Comparison of ENCODE assay signal across 8 cellular contexts in genomic region chr19:11090264-11091032, GRCh38. TPM values are rescaled to one million over a fixed set of nuclear protein-coding genes. Genes with fewer than 3 reads are reported as not detected.
DNase-seq lines count a peak whose midpoint lies in the region; ATAC-seq, FAIRE-seq and TF ChIP-seq lines count a peak whose summit lies in the region.

No MANE protein-coding gene starts in this region.

- H3K27me3 ChIP-seq in A673 (replicated peaks; ENCODE audit: insufficient read depth, low read depth, low read length, poor library complexity) (no peaks in the 10 kb centered on the region), bronchial epithelial cell (ENCODE audit: control insufficient read depth, insufficient read depth, low read length) (no peaks in the 10 kb centered on the region), small intestine (ENCODE audit: control insufficient read depth in 2 of 2, insufficient read depth in 2 of 2, low read length in 2 of 2) (no peaks in the 10 kb centered on the region)

- peak overlapping the region; percentile 94 for H3K27ac Mint-ChIP-seq in WTC11

- ATAC-seq in GM18907 (IDR thresholded peaks at IDR 0.05; ENCODE audit: unreplicated experiment) (peak; percentile 71), HG03139 (IDR thresholded peaks at IDR 0.05; ENCODE audit: unreplicated experiment) (peak; percentile 72), WTC11 (peak; percentile 93)

- CTCF ChIA-PET in A673 (lab: Charles Lee) = no interaction called here
- CTCF ChIA-PET in WTC11 (lab: Charles Lee) = interaction anchor here (1.6 to 2.6 kb wide), 3 partner anchors 36 to 153 kb away, joined by 6 to 12 read pairs (median 7); no protein-coding TSS in a partner anchor

- H3K4me1 Mint-ChIP-seq in WTC11 = peaks cover 44% of the 10 kb centered on the region

- FAIRE-seq in bronchial epithelial cell (lab: Jason Lieb, UNC) (no peak), small intestine (lab: Jason Lieb, UNC) (no peak)

- H3K9me3 ChIP-seq in A673 (ENCODE audit: low read depth, low read length, poor library complexity, severe bottlenecking) (no peaks in the 10 kb centered on the region), small intestine (ENCODE audit: control insufficient read depth, low read depth) (no peaks in the 10 kb centered on the region)

- TF ChIP-seq CTCF in A673 (conservative IDR thresholded peaks at IDR 0.05; ENCODE audit: low read depth, low read length) (no peak), WTC11 (IDR thresholded peaks at IDR 0.05) (no peak), bronchial epithelial cell (IDR thresholded peaks at IDR 0.05; ENCODE audit: insufficient read depth, low read length, severe bottlenecking) (no peak)

- H3K36me3 ChIP-seq in A673 (ENCODE audit: insufficient read depth, low read length, poor library complexity, severe bottlenecking) (peaks cover 44% of the 10 kb centered on the region), bronchial epithelial cell (ENCODE audit: control insufficient read depth, insufficient read depth, low read length) (peaks cover 12% of the 10 kb centered on the region), small intestine (ENCODE audit: control insufficient read depth in 2 of 2, insufficient read depth in 2 of 2, low read length in 2 of 2) (peaks cover 0 to 2% of the 10 kb centered on the region in 2 donors)

- intact Hi-C loops in A673 (cut with micrococcal nuclease; ENCODE audit: unreplicated experiment) = loop anchor here (10.0 kb wide), 1 partner anchor 146 kb away; no protein-coding TSS in a partner anchor

- H3K27ac ChIP-seq in A673 (ENCODE audit: low read depth, low read length, poor library complexity, severe bottlenecking) = peak overlapping the region; percentile 100
- H3K27ac ChIP-seq in small intestine (ENCODE audit: low read depth in 1 of 2, low read length in 1 of 2) = peak overlapping the region; percentile 99 to 100

- no TSS peak for BruUV-seq in A673 (replicated peaks; lab: Mats Ljungman, UMichigan)

- peaks cover 38% of the 10 kb centered on the region for H3K4me1 ChIP-seq in A673 (ENCODE audit: insufficient read depth, low read length, poor library complexity, severe bottlenecking)
- H3K4me1 ChIP-seq in small intestine (ENCODE audit: control insufficient read depth in 2 of 2, insufficient read depth in 1 of 2, low read depth in 1 of 2, low read length in 1 of 2) = peaks cover 2 to 12% of the 10 kb centered on the region in 2 donors

- 0 to 1% (median 1%) methylated on average over 26 to 66 of the region's 66 CpGs for WGBS in small intestine, 3 donors

- H3K9me3 Mint-ChIP-seq in WTC11 = no peaks in the 10 kb centered on the region

- peaks cover 31% of the 10 kb centered on the region for H3K36me3 Mint-ChIP-seq in WTC11

- DNase-seq in A673 (ENCODE audit: low spot score) (peak; percentile 99), NCI-H2227 (lab: John Stamatoyannopoulos, UW; ENCODE audit: unreplicated experiment) (peak; percentile 94), WTC11 (ENCODE audit: low spot score) (peak; percentile 98), bronchial epithelial cell (ENCODE audit: low read depth) (peak; percentile 78), iPS-NIHi7 (ENCODE audit: extremely low spot score) (peak; percentile 94), small intestine (peak; percentile 99)

- peak overlapping the region; percentile 94 for H3K4me3 Mint-ChIP-seq in WTC11

- H3K4me3 ChIP-seq in A673 (ENCODE audit: low read depth, low read length, poor library complexity, severe bottlenecking) (peak overlapping the region; percentile 90), bronchial epithelial cell (ENCODE audit: low read depth, low read length) (peak overlapping the region; percentile 97), small intestine (ENCODE audit: low read depth in 1 of 2, low read length in 2 of 2) (peak overlapping the region; percentile 81 to 83)

- POLR2A ChIA-PET in A673 (lab: Charles Lee; ENCODE audit: low non-redundant PET) = no interaction called here
- POLR2A ChIA-PET in WTC11 (lab: Charles Lee) = interaction anchor here (0.6 to 2.0 kb wide), 8 partner anchors 21 to 1213 kb away, joined by 3 to 9 read pairs (median 4); partner anchors contain the start of gene SPC24

- no peaks in the 10 kb centered on the region for H3K27me3 Mint-ChIP-seq in WTC11 (ENCODE audit: low read depth)

TF ChIP-seq in WTC11, 78 proteins besides CTCF, POLR2A, EP300 and RAD21 (continues in another document):
- TF ChIP-seq ERG (CRISPR knock-in tag; IDR thresholded peaks at IDR 0.05) (no peak), NFATC4 (CRISPR knock-in tag; IDR thresholded peaks at IDR 0.05) (no peak), RELA (CRISPR knock-in tag; IDR thresholded peaks at IDR 0.05; ENCODE audit: borderline replicate concordance) (no peak), ETV6 (CRISPR knock-in tag; IDR thresholded peaks at IDR 0.05) (no peak), MAX (CRISPR knock-in tag; IDR thresholded peaks at IDR 0.05) (peak; percentile 82), TP53 (CRISPR knock-in tag; IDR thresholded peaks at IDR 0.05) (no peak), KAT7 (CRISPR knock-in tag; IDR thresholded peaks at IDR 0.05; ENCODE audit: borderline replicate concordance) (no peak), NR1H2 (CRISPR knock-in tag; IDR thresholded peaks at IDR 0.05) (no peak; the same call in 1 of the 2 replicates), TCF7 (CRISPR knock-in tag; IDR thresholded peaks at IDR 0.05; ENCODE audit: low read depth) (no peak), IRF1 (CRISPR knock-in tag; IDR thresholded peaks at IDR 0.05) (peak; percentile 79; the same call in 1 of the 2 replicates), SMAD3 (CRISPR knock-in tag; IDR thresholded peaks at IDR 0.05; ENCODE audit: borderline replicate concordance) (0 out of 2 replicates have a peak, but pooled peaks have one; percentile 63), PRRX2 (CRISPR knock-in tag; IDR thresholded peaks at IDR 0.05) (no peak), GABPB1 (CRISPR knock-in tag; IDR thresholded peaks at IDR 0.05) (no peak)
- TF ChIP-seq, protein P1, sequence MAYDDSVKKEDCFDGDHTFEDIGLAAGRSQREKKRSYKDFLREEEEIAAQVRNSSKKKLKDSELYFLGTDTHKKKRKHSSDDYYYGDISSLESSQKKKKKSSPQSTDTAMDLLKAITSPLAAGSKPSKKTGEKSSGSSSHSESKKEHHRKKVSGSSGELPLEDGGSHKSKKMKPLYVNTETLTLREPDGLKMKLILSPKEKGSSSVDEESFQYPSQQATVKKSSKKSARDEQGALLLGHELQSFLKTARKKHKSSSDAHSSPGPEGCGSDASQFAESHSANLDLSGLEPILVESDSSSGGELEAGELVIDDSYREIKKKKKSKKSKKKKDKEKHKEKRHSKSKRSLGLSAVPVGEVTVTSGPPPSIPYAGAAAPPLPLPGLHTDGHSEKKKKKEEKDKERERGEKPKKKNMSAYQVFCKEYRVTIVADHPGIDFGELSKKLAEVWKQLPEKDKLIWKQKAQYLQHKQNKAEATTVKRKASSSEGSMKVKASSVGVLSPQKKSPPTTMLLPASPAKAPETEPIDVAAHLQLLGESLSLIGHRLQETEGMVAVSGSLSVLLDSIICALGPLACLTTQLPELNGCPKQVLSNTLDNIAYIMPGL (CRISPR knock-in tag; IDR thresholded peaks at IDR 0.05) = 0 out of 2 replicates have a peak, but pooled peaks have one; percentile 74
- TF ChIP-seq, protein P2, sequence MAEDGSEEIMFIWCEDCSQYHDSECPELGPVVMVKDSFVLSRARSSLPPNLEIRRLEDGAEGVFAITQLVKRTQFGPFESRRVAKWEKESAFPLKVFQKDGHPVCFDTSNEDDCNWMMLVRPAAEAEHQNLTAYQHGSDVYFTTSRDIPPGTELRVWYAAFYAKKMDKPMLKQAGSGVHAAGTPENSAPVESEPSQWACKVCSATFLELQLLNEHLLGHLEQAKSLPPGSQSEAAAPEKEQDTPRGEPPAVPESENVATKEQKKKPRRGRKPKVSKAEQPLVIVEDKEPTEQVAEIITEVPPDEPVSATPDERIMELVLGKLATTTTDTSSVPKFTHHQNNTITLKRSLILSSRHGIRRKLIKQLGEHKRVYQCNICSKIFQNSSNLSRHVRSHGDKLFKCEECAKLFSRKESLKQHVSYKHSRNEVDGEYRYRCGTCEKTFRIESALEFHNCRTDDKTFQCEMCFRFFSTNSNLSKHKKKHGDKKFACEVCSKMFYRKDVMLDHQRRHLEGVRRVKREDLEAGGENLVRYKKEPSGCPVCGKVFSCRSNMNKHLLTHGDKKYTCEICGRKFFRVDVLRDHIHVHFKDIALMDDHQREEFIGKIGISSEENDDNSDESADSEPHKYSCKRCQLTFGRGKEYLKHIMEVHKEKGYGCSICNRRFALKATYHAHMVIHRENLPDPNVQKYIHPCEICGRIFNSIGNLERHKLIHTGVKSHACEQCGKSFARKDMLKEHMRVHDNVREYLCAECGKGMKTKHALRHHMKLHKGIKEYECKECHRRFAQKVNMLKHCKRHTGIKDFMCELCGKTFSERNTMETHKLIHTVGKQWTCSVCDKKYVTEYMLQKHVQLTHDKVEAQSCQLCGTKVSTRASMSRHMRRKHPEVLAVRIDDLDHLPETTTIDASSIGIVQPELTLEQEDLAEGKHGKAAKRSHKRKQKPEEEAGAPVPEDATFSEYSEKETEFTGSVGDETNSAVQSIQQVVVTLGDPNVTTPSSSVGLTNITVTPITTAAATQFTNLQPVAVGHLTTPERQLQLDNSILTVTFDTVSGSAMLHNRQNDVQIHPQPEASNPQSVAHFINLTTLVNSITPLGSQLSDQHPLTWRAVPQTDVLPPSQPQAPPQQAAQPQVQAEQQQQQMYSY (CRISPR knock-in tag; IDR thresholded peaks at IDR 0.05) = no peak

RNA-seq across cellular contexts. Expression of gene LDLR, which starts 1.2 kb away (rescaled TPM):
- total RNA-seq in A673 (2021) = 162 and 175 TPM in 2 replicates
- 93.5 to 98.9 TPM (median 97.8 TPM) in 3 replicates for total RNA-seq in WTC11 (2021)
- total RNA-seq in bronchial epithelial cell = 72.7 and 109 TPM in 2 replicates
- polyA plus RNA-seq in small intestine = 10 to 100 TPM in 2 of 3 donors, 1 to 10 TPM in 1; 6.0 to 38.2 (median 24.0) TPM

Comparison
In these comparisons a context has a peak if more than half of its experiments do, and no peak if none do; other contexts are left out.
1. Peak in every context shown above with its lines: DNase-seq, ATAC-seq, H3K4me3 ChIP-seq and H3K27ac ChIP-seq.